9 cellular contexts compared by ENCODE assay signal in genomic region chr14:20998674-20999366, GRCh38. TPM values are rescaled to one million over a fixed set of nuclear protein-coding genes. Genes with fewer than 3 reads are reported as not detected.
DNase-seq lines count a peak whose midpoint lies in the region; ATAC-seq and TF ChIP-seq lines count a peak whose summit lies in the region.
"Had no signal": no experiment of that assay in that cellular context is flagged by ENCODE, and none has a peak within 500 bp of the region (broad histone marks: within the 10 kb centered on the region; RNA-seq: fewer than 3 reads in every experiment).

SLC39A2 (plus strand) TSS chr14:20999293; CDS start chr14:20999447, 154 bp downstream.

- no peak within 1 kb of the TSS for H3K4me2 ChIP-seq in PC-3 (ENCODE audit: low read length)

- POLR2A ChIA-PET in CD8-positive, alpha-beta T cell (lab: Charles Lee), result interaction anchor here (1.2 to 1.9 kb wide), 2 partner anchors 10 to 16 kb away, joined by 3 to 6 read pairs; no protein-coding TSS in a partner anchor
- POLR2A ChIA-PET in PC-3 (lab: Charles Lee; ENCODE audit: unreplicated experiment), result no interaction called here

- no peak within 1 kb of the TSS for H3K27ac ChIP-seq in CD8-positive, alpha-beta T cell (ENCODE audit: low read depth, low read length)
- no peak within 1 kb of the TSS for H3K27ac ChIP-seq in PC-3 (ENCODE audit: low read length)
- no peak within 1 kb of the TSS for H3K27ac ChIP-seq in effector memory CD4-positive, alpha-beta T cell (ENCODE audit: insufficient read depth, low read length, poor library complexity, severe bottlenecking)

- peaks cover 36% of the 10 kb centered on the region for H3K36me3 Mint-ChIP-seq in CD8-positive, alpha-beta T cell
- H3K36me3 Mint-ChIP-seq in osteocyte (ENCODE audit: unreplicated experiment), result peaks cover 26% of the 10 kb centered on the region
- peaks cover 33% of the 10 kb centered on the region for H3K36me3 Mint-ChIP-seq in activated CD4-positive, alpha-beta T cell treated with anti-CD3 and anti-CD28 coated beads, Interleukin-2, amount 10 ng/mL, durations not matched to agents 24 days and 14 days (ENCODE audit: low read depth)
- peaks cover 27% of the 10 kb centered on the region for H3K36me3 Mint-ChIP-seq in T-helper 2 cell treated with Interferon-gamma antibody and Interleukin-4, amounts not matched to agents 5 μg/mL and 100 μg/mL, for 36 hours (ENCODE audit: low read depth)

- H3K9me2 ChIP-seq in PC-3 (replicated peaks; ENCODE audit: low read length), result no peaks in the 10 kb centered on the region

- no peaks in the 10 kb centered on the region for H3F3A ChIP-seq in PC-3 (ENCODE audit: low read length, unreplicated experiment)

- DNase-seq in CD8-positive, alpha-beta T cell, result no peak
- DNase-seq in PC-3 (peak; percentile 38), fibroblast of villous mesenchyme (ENCODE audit: low read depth) (peak; percentile 71), osteocyte (ENCODE audit: extremely low spot score, unreplicated experiment) (peak; percentile 88)
- no peak for DNase-seq in effector memory CD4-positive, alpha-beta T cell
- no peak for DNase-seq in activated CD4-positive, alpha-beta T cell treated with anti-CD3 and anti-CD28 coated beads, Interleukin-2, amount 10 ng/mL, durations not matched to agents 24 days and 14 days
- no peak for DNase-seq in stimulated activated naive CD4-positive, alpha-beta T cell treated with Interleukin-2 at 50 U/mL for 16 hours (lab: John Stamatoyannopoulos, UW)
- DNase-seq in T-helper 2 cell treated with Interferon-gamma antibody and Interleukin-4, amounts not matched to agents 5 μg/mL and 100 μg/mL, for 36 hours (ENCODE audit: low spot score), result no peak

- intact Hi-C loops in CD8-positive, alpha-beta T cell (cut with DNase I, micrococcal nuclease), result no loop called here
- intact Hi-C loops in PC-3 (cut with micrococcal nuclease), result no loop called here
- intact Hi-C loops in activated CD4-positive, alpha-beta T cell treated with anti-CD3 and anti-CD28 coated beads, Interleukin-2, amount 10 ng/mL, durations not matched to agents 24 days and 14 days (cut with micrococcal nuclease), result no loop called here

- H3K36me3 ChIP-seq in CD8-positive, alpha-beta T cell (ENCODE audit: insufficient read depth, low read length), result peaks cover 25% of the 10 kb centered on the region
- H3K36me3 ChIP-seq in PC-3 (ENCODE audit: low read depth, low read length), result peaks cover 27% of the 10 kb centered on the region
- H3K36me3 ChIP-seq in effector memory CD4-positive, alpha-beta T cell (ENCODE audit: control insufficient read depth, insufficient read depth, low read length), result peaks cover 29% of the 10 kb centered on the region

- no peak within 1 kb of the TSS for H3K9ac ChIP-seq in PC-3 (ENCODE audit: low read length)

- peak within 1 kb of the TSS; percentile 12 for H3K27ac Mint-ChIP-seq in CD8-positive, alpha-beta T cell
- H3K27ac Mint-ChIP-seq in osteocyte (ENCODE audit: unreplicated experiment), result peak within 1 kb of the TSS; percentile 96
- H3K27ac Mint-ChIP-seq in activated CD4-positive, alpha-beta T cell treated with anti-CD3 and anti-CD28 coated beads, Interleukin-2, amount 10 ng/mL, durations not matched to agents 24 days and 14 days, result no peak within 1 kb of the TSS
- H3K27ac Mint-ChIP-seq in T-helper 2 cell treated with Interferon-gamma antibody and Interleukin-4, amounts not matched to agents 5 μg/mL and 100 μg/mL, for 36 hours, result no peak within 1 kb of the TSS

- H3K4me1 ChIP-seq in CD8-positive, alpha-beta T cell (ENCODE audit: insufficient read depth, low read length), result peaks cover 8% of the 10 kb centered on the region
- no peaks in the 10 kb centered on the region; the same call in 1 of the 2 replicates for H3K4me1 ChIP-seq in PC-3 (ENCODE audit: insufficient read depth, low read length)
- H3K4me1 ChIP-seq in effector memory CD4-positive, alpha-beta T cell (ENCODE audit: control insufficient read depth, insufficient read depth, low read length, poor library complexity, severe bottlenecking), result no peaks in the 10 kb centered on the region

- H3K4me1 Mint-ChIP-seq in CD8-positive, alpha-beta T cell (ENCODE audit: low read depth), result peaks cover 22% of the 10 kb centered on the region
- peaks cover 34% of the 10 kb centered on the region for H3K4me1 Mint-ChIP-seq in osteocyte (ENCODE audit: unreplicated experiment)
- H3K4me1 Mint-ChIP-seq in activated CD4-positive, alpha-beta T cell treated with anti-CD3 and anti-CD28 coated beads, Interleukin-2, amount 10 ng/mL, durations not matched to agents 24 days and 14 days, result peaks cover 2% of the 10 kb centered on the region
- H3K4me1 Mint-ChIP-seq in T-helper 2 cell treated with Interferon-gamma antibody and Interleukin-4, amounts not matched to agents 5 μg/mL and 100 μg/mL, for 36 hours (ENCODE audit: low read depth), result peaks cover 2% of the 10 kb centered on the region

- CTCF ChIA-PET in CD8-positive, alpha-beta T cell (lab: Charles Lee), result interaction anchor here (1.1 to 7.9 kb wide), 6 partner anchors 15 to 105 kb away, joined by 3 to 62 read pairs (median 14); no protein-coding TSS in a partner anchor
- CTCF ChIA-PET in PC-3 (lab: Charles Lee), result interaction anchor here (0.7 to 1.2 kb wide), 2 partner anchors 16 to 28 kb away, joined by 3 to 6 read pairs; no protein-coding TSS in a partner anchor

- no peaks in the 10 kb centered on the region for H3K27me3 ChIP-seq in CD8-positive, alpha-beta T cell (ENCODE audit: insufficient read depth, low read length)
- H3K27me3 ChIP-seq in PC-3 (ENCODE audit: low read length), result no peaks in the 10 kb centered on the region
- no peaks in the 10 kb centered on the region for H3K27me3 ChIP-seq in effector memory CD4-positive, alpha-beta T cell (replicated peaks; ENCODE audit: control insufficient read depth, insufficient read depth, low read length, poor library complexity, severe bottlenecking)

- H3K9me3 ChIP-seq in CD8-positive, alpha-beta T cell (ENCODE audit: low read length), result no peaks in the 10 kb centered on the region
- H3K9me3 ChIP-seq in PC-3 (ENCODE audit: low read length), result no peaks in the 10 kb centered on the region
- no peaks in the 10 kb centered on the region for H3K9me3 ChIP-seq in effector memory CD4-positive, alpha-beta T cell (ENCODE audit: control insufficient read depth, low read length)

- TF ChIP-seq CTCF in CD8-positive, alpha-beta T cell (IDR thresholded peaks at IDR 0.05), result no peak
- no peak for TF ChIP-seq CTCF in PC-3 (conservative IDR thresholded peaks at IDR 0.05; ENCODE audit: low read depth, low read length)
- no peak for TF ChIP-seq CTCF in fibroblast of villous mesenchyme (IDR thresholded peaks at IDR 0.05; ENCODE audit: insufficient read depth, low read depth, low read length)
- TF ChIP-seq CTCF in osteocyte (IDR thresholded peaks at IDR 0.05), result no peak

- no peaks in the 10 kb centered on the region for H3K79me2 ChIP-seq in PC-3 (ENCODE audit: low read length)

- H3K27me3 Mint-ChIP-seq in CD8-positive, alpha-beta T cell (ENCODE audit: low read depth), result no peaks in the 10 kb centered on the region
- no peaks in the 10 kb centered on the region for H3K27me3 Mint-ChIP-seq in osteocyte (ENCODE audit: unreplicated experiment)
- H3K27me3 Mint-ChIP-seq in activated CD4-positive, alpha-beta T cell treated with anti-CD3 and anti-CD28 coated beads, Interleukin-2, amount 10 ng/mL, durations not matched to agents 24 days and 14 days, result no peaks in the 10 kb centered on the region
- H3K27me3 Mint-ChIP-seq in T-helper 2 cell treated with Interferon-gamma antibody and Interleukin-4, amounts not matched to agents 5 μg/mL and 100 μg/mL, for 36 hours (ENCODE audit: low read depth), result no peaks in the 10 kb centered on the region

- no peaks in the 10 kb centered on the region for H4K20me1 ChIP-seq in PC-3 (ENCODE audit: low read length)

- ATAC-seq in CD8-positive, alpha-beta T cell, result no peak
- ATAC-seq in PC-3, result peak; percentile 22; the same call in 1 of the 2 replicates

- no peak within 1 kb of the TSS for H3K4me3 ChIP-seq in CD8-positive, alpha-beta T cell (ENCODE audit: low read depth, low read length)
- H3K4me3 ChIP-seq in PC-3 (ENCODE audit: low read length) (no peak within 1 kb of the TSS), fibroblast of villous mesenchyme (ENCODE audit: low read depth, low read length) (no peak within 1 kb of the TSS)
- no peak within 1 kb of the TSS for H3K4me3 ChIP-seq in effector memory CD4-positive, alpha-beta T cell (ENCODE audit: insufficient read depth, low read depth, low read length, poor library complexity, severe bottlenecking)

- H3K4me3 Mint-ChIP-seq in CD8-positive, alpha-beta T cell, result no peak within 1 kb of the TSS
- H3K4me3 Mint-ChIP-seq in osteocyte (ENCODE audit: unreplicated experiment), result peak within 1 kb of the TSS; percentile 49
- no peak within 1 kb of the TSS for H3K4me3 Mint-ChIP-seq in activated CD4-positive, alpha-beta T cell treated with anti-CD3 and anti-CD28 coated beads, Interleukin-2, amount 10 ng/mL, durations not matched to agents 24 days and 14 days
- no peak within 1 kb of the TSS for H3K4me3 Mint-ChIP-seq in T-helper 2 cell treated with Interferon-gamma antibody and Interleukin-4, amounts not matched to agents 5 μg/mL and 100 μg/mL, for 36 hours

- no peaks in the 10 kb centered on the region for H3K9me3 Mint-ChIP-seq in CD8-positive, alpha-beta T cell
- H3K9me3 Mint-ChIP-seq in osteocyte (ENCODE audit: unreplicated experiment), result no peaks in the 10 kb centered on the region
- no peaks in the 10 kb centered on the region for H3K9me3 Mint-ChIP-seq in activated CD4-positive, alpha-beta T cell treated with anti-CD3 and anti-CD28 coated beads, Interleukin-2, amount 10 ng/mL, durations not matched to agents 24 days and 14 days
- no peaks in the 10 kb centered on the region for H3K9me3 Mint-ChIP-seq in T-helper 2 cell treated with Interferon-gamma antibody and Interleukin-4, amounts not matched to agents 5 μg/mL and 100 μg/mL, for 36 hours

- BruUV-seq in PC-3 (replicated peaks; lab: Mats Ljungman, UMichigan), result no TSS peak

- H2AFZ ChIP-seq in PC-3 (ENCODE audit: low read length), result no peak within 1 kb of the TSS

RNA-seq across cellular contexts. Expression of gene SLC39A2, which starts in this region (rescaled TPM):
- under 1 TPM; 0.33 to 0.62 TPM for total RNA-seq in CD8-positive, alpha-beta T cell
- total RNA-seq in PC-3 (2014; rRNA removed) (not detected in 2 replicates), fibroblast of villous mesenchyme (not detected in 2 replicates), osteocyte (0.60 and 1.1 TPM in 2 replicates)
- total RNA-seq in activated CD4-positive, alpha-beta T cell treated with anti-CD3 and anti-CD28 coated beads, Interleukin-2, amount 10 ng/mL, durations not matched to agents 24 days and 14 days, result 0.33 TPM in 1 of 2 replicates, not detected in the other
- total RNA-seq: temporal lobe had no signal

Comparison
In these comparisons a context has a peak if more than half of its experiments do, and no peak if none do; other contexts are left out.
1. Peak in DNase-seq and ATAC-seq in PC-3; RNA of the gene not detected or under 1 TPM.
2. Peak in DNase-seq in fibroblast of villous mesenchyme; RNA of the gene not detected or under 1 TPM.
3. H3K27ac Mint-ChIP-seq: peak in CD8-positive, alpha-beta T cell (single experiment) and osteocyte (single experiment); none in activated CD4-positive, alpha-beta T cell treated with anti-CD3 and anti-CD28 coated beads, Interleukin-2, amount 10 ng/mL, durations not matched to agents 24 days and 14 days (single experiment) and T-helper 2 cell treated with Interferon-gamma antibody and Interleukin-4, amounts not matched to agents 5 μg/mL and 100 μg/mL, for 36 hours (single experiment).